33 cellular contexts compared by ENCODE assay signal in genomic region chr21:26557106-26557505, GRCh38. TPM values are rescaled to one million over a fixed set of nuclear protein-coding genes. Genes with fewer than 3 reads are reported as not detected.
"Had no signal": no experiment of that assay in that cellular context is flagged by ENCODE, and none has a peak within 500 bp of the region (broad histone marks: within the 10 kb centered on the region; RNA-seq: fewer than 3 reads in every experiment).

No MANE protein-coding gene starts in this region.

- H3K36me3 ChIP-seq: brain microvascular endothelial cell, Peyer's patch, WERI-Rb-1 had no signal

- H3K9ac ChIP-seq: KMS-11 had no signal

- H3K4me2 ChIP-seq: KMS-11 had no signal

- H3K9me3 ChIP-seq: Peyer's patch had no signal

- DNase-seq: activated CD4-positive, alpha-beta memory T cell treated with anti-CD3 and anti-CD28 coated beads, Interleukin-2, amount 10 ng/mL, durations not matched to agents 7 days and 5 days; activated CD4-positive, alpha-beta T cell treated with anti-CD3 and anti-CD28 coated beads for 1 hour; activated CD4-positive, alpha-beta T cell treated with anti-CD3 and anti-CD28 coated beads for 48 hours; activated CD4-positive, CD25-positive, alpha-beta regulatory T cell; activated CD8-positive, alpha-beta memory T cell treated with anti-CD3 and anti-CD28 coated beads for 24 hours; activated CD8-positive, alpha-beta memory T cell treated with anti-CD3 and anti-CD28 coated beads, Interleukin-2, amount 10 ng/mL, durations not matched to agents 7 days and 5 days; activated CD8-positive, alpha-beta memory T cell treated with anti-CD3 and anti-CD28 coated beads, Interleukin-2, amount 50 U/mL, for 48 hours; activated effector memory CD4-positive, alpha-beta T cell treated with Interleukin-2 at 50 U/mL for 16 hours; activated naive CD4-positive, alpha-beta T cell treated with anti-CD3 and anti-CD28 coated beads, Interleukin-2, amount 10 ng/mL, durations not matched to agents 7 days and 5 days; activated naive CD8-positive, alpha-beta T cell treated with anti-CD3 and anti-CD28 coated beads, Interleukin-2, amount 50 U/mL, for 24 hours; activated T-cell treated with anti-CD3 and anti-CD28 coated beads, Interleukin-2, amount 50 U/mL, for 48 hours; aorta; brain microvascular endothelial cell; central memory CD4-positive, alpha-beta T cell; MM.1S; MV-4-11; NCI-H1092; NCI-H1436 treated with DMSO at 0.1 percent for 48 hours; NCI-H187 treated with DMSO at 0.1 percent for 48 hours; NCI-H345; NCI-H524 treated with DMSO at 0.1 percent for 48 hours; NCI-H82; NK-92 treated with Interleukin-12 subunit alpha and Interleukin-12 subunit beta, amount 100 ng/mL, for 24 hours; PC-3; Peyer's patch; RPMI8226; SIG-M5; T1000; WERI-Rb-1 had no signal

- H3K27ac ChIP-seq: brain microvascular endothelial cell, KMS-11, Peyer's patch, WERI-Rb-1 had no signal

- H3K27me3 ChIP-seq: brain microvascular endothelial cell, Peyer's patch had no signal

- H3K4me3 ChIP-seq: Peyer's patch had no signal

- H3K4me1 ChIP-seq: Peyer's patch had no signal

- ATAC-seq: activated CD8-positive, alpha-beta memory T cell treated with anti-CD3 and anti-CD28 coated beads, Interleukin-2, amount 10 ng/mL, durations not matched to agents 7 days and 5 days; activated naive CD8-positive, alpha-beta T cell treated with anti-CD3 and anti-CD28 coated beads, Interleukin-2, amount 50 U/mL, for 24 hours; PC-3; Right ventricle myocardium inferior had no signal

RNA-seq across cellular contexts. Expression of gene CYYR1, which starts 16.0 kb away (rescaled TPM):
- total RNA-seq: activated CD4-positive, alpha-beta memory T cell treated with anti-CD3 and anti-CD28 coated beads, Interleukin-2, amount 10 ng/mL, durations not matched to agents 7 days and 5 days; activated CD8-positive, alpha-beta memory T cell treated with anti-CD3 and anti-CD28 coated beads, Interleukin-2, amount 10 ng/mL, durations not matched to agents 7 days and 5 days; PC-3; T-helper 1 cell treated with Interleukin-12 subunit alpha and Interleukin-12 subunit beta and Interleukin-4 antibody, amounts not matched to agents 30 ng/mL and 1 ng/mL, for 36 hours; T-helper 2 cell treated with Interferon-gamma antibody and Interleukin-4, amounts not matched to agents 100 ng/mL and 5 ng/mL, for 36 hours had no signal
